Comparison of ENCODE assay signal across 28 cellular contexts in the genomic region with DNA sequence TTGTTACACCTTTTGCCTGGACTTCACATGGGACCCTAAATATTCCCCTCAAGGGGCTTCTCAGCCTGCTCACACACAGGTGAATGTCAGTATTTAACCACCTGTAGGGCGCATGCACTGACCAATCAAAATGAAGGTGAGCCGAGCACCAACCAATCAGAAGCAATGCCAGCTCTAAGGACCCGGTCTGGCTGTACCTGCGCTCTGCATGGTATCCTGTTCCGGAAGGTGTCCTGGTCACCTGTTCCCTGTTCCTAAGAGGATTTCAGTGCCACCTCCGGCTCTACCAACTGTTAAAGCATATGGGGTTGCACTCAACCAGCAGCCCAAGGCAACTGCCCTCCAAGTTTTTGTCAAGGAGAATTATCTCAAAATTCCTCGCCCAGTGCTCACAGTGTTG. TPM values are rescaled to one million over a fixed set of nuclear protein-coding genes. Genes with fewer than 3 reads are reported as not detected.
"Had no signal": no experiment of that assay in that cellular context is flagged by ENCODE, and none has a peak within 500 bp of the region (broad histone marks: within the 10 kb centered on the region; RNA-seq: fewer than 3 reads in every experiment).

No MANE protein-coding gene starts in this region.

- H3K4me1 ChIP-seq: foreskin keratinocyte had no signal

- H3K9me3 ChIP-seq: thoracic aorta, vagina had no signal

- DNase-seq: activated CD4-positive, alpha-beta T cell treated with anti-CD3 and anti-CD28 coated beads, Interleukin-2, amount 10 ng/mL, durations not matched to agents 7 days and 5 days; activated CD8-positive, alpha-beta memory T cell treated with anti-CD3 and anti-CD28 coated beads, Interleukin-2, amount 10 ng/mL, durations not matched to agents 7 days and 5 days; activated CD8-positive, alpha-beta T cell treated with anti-CD3 and anti-CD28 coated beads for 36 hours; activated gamma-delta T cell; activated naive CD4-positive, alpha-beta T cell treated with anti-CD3 and anti-CD28 coated beads, Interleukin-2, amount 50 U/mL, for 16 hours; activated naive CD8-positive, alpha-beta T cell treated with anti-CD3 and anti-CD28 coated beads, Interleukin-2, amount 50 U/mL, for 24 hours; activated T-cell treated with anti-CD3 and anti-CD28 coated beads for 4 hours; effector CD4-positive, alpha-beta T cell; foreskin keratinocyte; left colon; naive thymus-derived CD4-positive, alpha-beta T cell; occipital lobe; small intestine; stimulated activated CD4-positive, alpha-beta T cell treated with anti-CD3 and anti-CD28 coated beads, Interleukin-15, amount 100 ng/mL, for 24 hours; stimulated activated CD8-positive, alpha-beta memory T cell treated with anti-CD3 and anti-CD28 coated beads, Interleukin-4, amount 100 ng/mL, for 48 hours; stimulated activated naive B cell treated with anti-CD40 and anti-IgM and Interleukin-4, amounts not matched to agents 10 μg/mL and 1 μg/mL and 100 μg/mL, for 72 hours; T-helper 2 cell had no signal

- ATAC-seq: activated CD4-positive, CD25-positive, alpha-beta regulatory T cell treated with anti-CD3 and anti-CD28 coated beads, Interleukin-2, amount 50 U/mL, for 24 hours; activated CD8-positive, alpha-beta memory T cell treated with anti-CD3 and anti-CD28 coated beads, Interleukin-2, amount 10 ng/mL, durations not matched to agents 7 days and 5 days; activated CD8-positive, alpha-beta T cell treated with anti-CD3 and anti-CD28 coated beads for 36 hours; activated naive CD8-positive, alpha-beta T cell treated with anti-CD3 and anti-CD28 coated beads, Interleukin-2, amount 50 U/mL, for 24 hours; foreskin keratinocyte; left colon; naive thymus-derived CD4-positive, alpha-beta T cell; sciatic nerve; stimulated activated naive B cell treated with anti-CD40 and anti-IgM and Interleukin-4, amounts not matched to agents 10 μg/mL and 1 μg/mL and 100 μg/mL, for 72 hours had no signal

- H3K36me3 ChIP-seq: thoracic aorta, vagina had no signal

- H3K27ac Mint-ChIP-seq: activated CD4-positive, alpha-beta T cell treated with anti-CD3 and anti-CD28 coated beads, Interleukin-2, amount 10 ng/mL, durations not matched to agents 7 days and 5 days; activated CD8-positive, alpha-beta memory T cell treated with anti-CD3 and anti-CD28 coated beads, Interleukin-2, amount 10 ng/mL, durations not matched to agents 7 days and 5 days; activated CD8-positive, alpha-beta T cell treated with anti-CD3 and anti-CD28 coated beads for 36 hours; activated naive CD8-positive, alpha-beta T cell treated with anti-CD3 and anti-CD28 coated beads, Interleukin-2, amount 50 U/mL, for 24 hours; activated T-helper 1 cell treated with anti-CD3 and anti-CD28 coated beads, Interleukin-12 subunit alpha, Interleukin-12 subunit beta, Interleukin-2, Interleukin-4 antibody, amounts not matched to agents 30 ng/mL and 10 ng/mL and 1 ng/mL, durations not matched to agents 14 hours and 24 hours and 36 hours; dendritic cell treated with granulocyte-macrophage colony-stimulating factor and Interleukin-4, amounts not matched to agents 40 ng/mL and 50 ng/mL, for 4 days; naive thymus-derived CD4-positive, alpha-beta T cell; stimulated activated naive B cell treated with anti-CD40 and anti-IgM and Interleukin-4, amounts not matched to agents 10 μg/mL and 1 μg/mL and 100 μg/mL, for 72 hours; type B pancreatic cell had no signal

- H3K4me3 ChIP-seq: lung, thoracic aorta, vagina had no signal

- H3K4me3 Mint-ChIP-seq: activated CD4-positive, alpha-beta T cell treated with anti-CD3 and anti-CD28 coated beads, Interleukin-2, amount 10 ng/mL, durations not matched to agents 7 days and 5 days; activated CD8-positive, alpha-beta memory T cell treated with anti-CD3 and anti-CD28 coated beads, Interleukin-2, amount 10 ng/mL, durations not matched to agents 7 days and 5 days; activated CD8-positive, alpha-beta T cell treated with anti-CD3 and anti-CD28 coated beads for 36 hours; activated naive CD8-positive, alpha-beta T cell treated with anti-CD3 and anti-CD28 coated beads, Interleukin-2, amount 50 U/mL, for 24 hours; activated T-helper 1 cell treated with anti-CD3 and anti-CD28 coated beads, Interleukin-12 subunit alpha, Interleukin-12 subunit beta, Interleukin-2, Interleukin-4 antibody, amounts not matched to agents 30 ng/mL and 10 ng/mL and 1 ng/mL, durations not matched to agents 14 hours and 24 hours and 36 hours; dendritic cell treated with granulocyte-macrophage colony-stimulating factor and Interleukin-4, amounts not matched to agents 40 ng/mL and 50 ng/mL, for 4 days; naive thymus-derived CD4-positive, alpha-beta T cell; neural crest cell; stimulated activated naive B cell treated with anti-CD40 and anti-IgM and Interleukin-4, amounts not matched to agents 10 μg/mL and 1 μg/mL and 100 μg/mL, for 72 hours; type B pancreatic cell had no signal

- H3K27me3 ChIP-seq: foreskin keratinocyte, vagina had no signal

- H3K9me3 Mint-ChIP-seq: activated CD4-positive, alpha-beta T cell treated with anti-CD3 and anti-CD28 coated beads, Interleukin-2, amount 10 ng/mL, durations not matched to agents 7 days and 5 days; activated CD8-positive, alpha-beta T cell treated with anti-CD3 and anti-CD28 coated beads for 36 hours; activated naive CD8-positive, alpha-beta T cell treated with anti-CD3 and anti-CD28 coated beads, Interleukin-2, amount 50 U/mL, for 24 hours; activated T-helper 1 cell treated with anti-CD3 and anti-CD28 coated beads, Interleukin-12 subunit alpha, Interleukin-12 subunit beta, Interleukin-2, Interleukin-4 antibody, amounts not matched to agents 30 ng/mL and 10 ng/mL and 1 ng/mL, durations not matched to agents 14 hours and 24 hours and 36 hours; dendritic cell treated with granulocyte-macrophage colony-stimulating factor and Interleukin-4, amounts not matched to agents 40 ng/mL and 50 ng/mL, for 4 days; neural crest cell; stimulated activated naive B cell treated with anti-CD40 and anti-IgM and Interleukin-4, amounts not matched to agents 10 μg/mL and 1 μg/mL and 100 μg/mL, for 72 hours; type B pancreatic cell had no signal

- H3K36me3 Mint-ChIP-seq: activated CD8-positive, alpha-beta memory T cell treated with anti-CD3 and anti-CD28 coated beads, Interleukin-2, amount 10 ng/mL, durations not matched to agents 7 days and 5 days; naive thymus-derived CD4-positive, alpha-beta T cell; stimulated activated naive B cell treated with anti-CD40 and anti-IgM and Interleukin-4, amounts not matched to agents 10 μg/mL and 1 μg/mL and 100 μg/mL, for 72 hours; type B pancreatic cell had no signal

- H3K27me3 Mint-ChIP-seq: activated CD4-positive, alpha-beta T cell treated with anti-CD3 and anti-CD28 coated beads, Interleukin-2, amount 10 ng/mL, durations not matched to agents 7 days and 5 days; activated CD8-positive, alpha-beta memory T cell treated with anti-CD3 and anti-CD28 coated beads, Interleukin-2, amount 10 ng/mL, durations not matched to agents 7 days and 5 days; dendritic cell treated with granulocyte-macrophage colony-stimulating factor and Interleukin-4, amounts not matched to agents 40 ng/mL and 50 ng/mL, for 4 days; stimulated activated naive B cell treated with anti-CD40 and anti-IgM and Interleukin-4, amounts not matched to agents 10 μg/mL and 1 μg/mL and 100 μg/mL, for 72 hours had no signal

- H3K4me1 Mint-ChIP-seq: activated CD4-positive, alpha-beta T cell treated with anti-CD3 and anti-CD28 coated beads, Interleukin-2, amount 10 ng/mL, durations not matched to agents 7 days and 5 days; activated CD8-positive, alpha-beta memory T cell treated with anti-CD3 and anti-CD28 coated beads, Interleukin-2, amount 10 ng/mL, durations not matched to agents 7 days and 5 days; activated naive CD8-positive, alpha-beta T cell treated with anti-CD3 and anti-CD28 coated beads, Interleukin-2, amount 50 U/mL, for 24 hours; naive thymus-derived CD4-positive, alpha-beta T cell; stimulated activated naive B cell treated with anti-CD40 and anti-IgM and Interleukin-4, amounts not matched to agents 10 μg/mL and 1 μg/mL and 100 μg/mL, for 72 hours had no signal

- H3K27ac ChIP-seq: foreskin keratinocyte, thoracic aorta, vagina had no signal

RNA-seq across cellular contexts. Expression of gene CALN1, which starts 18.4 kb away (rescaled TPM):
- total RNA-seq: activated CD4-positive, alpha-beta T cell treated with anti-CD3 and anti-CD28 coated beads, Interleukin-2, amount 10 ng/mL, durations not matched to agents 7 days and 5 days; activated CD8-positive, alpha-beta memory T cell treated with anti-CD3 and anti-CD28 coated beads, Interleukin-2, amount 10 ng/mL, durations not matched to agents 7 days and 5 days; activated T-helper 1 cell treated with anti-CD3 and anti-CD28 coated beads, Interleukin-12 subunit alpha, Interleukin-12 subunit beta, Interleukin-2, Interleukin-4 antibody, amounts not matched to agents 30 ng/mL and 10 ng/mL and 1 ng/mL, durations not matched to agents 14 hours and 24 hours and 36 hours; foreskin keratinocyte; glomerular endothelial cell; left colon; thoracic aorta had no signal
- polyA plus RNA-seq: foreskin keratinocyte; keratinocyte; naive thymus-derived CD4-positive, alpha-beta T cell had no signal
